9 cellular contexts compared by ENCODE assay signal in the genomic region with DNA sequence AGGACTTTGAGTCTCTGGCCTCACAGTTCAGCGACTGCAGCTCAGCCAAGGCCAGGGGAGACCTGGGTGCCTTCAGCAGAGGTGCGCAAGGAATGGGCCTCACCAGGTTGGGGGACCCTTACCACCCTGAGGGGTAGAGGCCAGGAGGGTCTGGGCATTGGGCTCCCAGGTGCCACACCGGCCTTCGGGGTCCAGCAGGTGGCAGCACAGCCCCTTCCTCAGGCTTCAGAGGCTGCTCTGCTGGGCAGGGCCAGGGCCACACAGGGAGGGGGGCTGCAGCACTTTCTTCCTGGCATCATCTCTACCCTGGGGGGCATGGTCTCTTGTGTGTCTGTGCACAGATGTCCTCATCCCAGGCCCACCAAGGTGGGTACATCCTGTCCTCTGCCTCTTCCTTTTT. TPM values are rescaled to one million over a fixed set of nuclear protein-coding genes. Genes with fewer than 3 reads are reported as not detected.
DNase-seq lines count a peak whose midpoint lies in the region; ATAC-seq, FAIRE-seq and TF ChIP-seq lines count a peak whose summit lies in the region.
"Had no signal": no experiment of that assay in that cellular context is flagged by ENCODE, and none has a peak within 500 bp of the region (broad histone marks: within the 10 kb centered on the region; RNA-seq: fewer than 3 reads in every experiment).

No MANE protein-coding gene starts in this region.

- H3K9ac ChIP-seq in OCI-LY1 (ENCODE audit: low read length) (no peak overlapping the region), K562 (ENCODE audit: insufficient read depth in 1 of 2, low read depth in 2 of 2, low read length in 2 of 2) (peak overlapping the region in 1 of 2 experiments; percentile 4; a peak in 1 of 4 replicates)

- TF ChIP-seq RAD21 in K562 (CRISPR knock-in tag; conservative IDR thresholded peaks at IDR 0.05 in 1 of 2, IDR thresholded peaks at IDR 0.05 in 1 of 2), result peak; percentile 25 to 56

- H3K9me2 ChIP-seq in OCI-LY1 (ENCODE audit: low read depth, low read length), result no peaks in the 10 kb centered on the region

- H3K4me1 Mint-ChIP-seq in nephron progenitor cell, result peaks cover 70% of the 10 kb centered on the region
- H3K4me1 Mint-ChIP-seq: activated B cell treated with CpG ODN at 0.5 μM for 24 hours had no signal

- BruUV-seq in K562 (replicated peaks; lab: Mats Ljungman, UMichigan), result no TSS peak

- CTCF ChIA-PET in GM10248 (lab: Yijun Ruan, JAX), result no interaction called here
- CTCF ChIA-PET in K562 (lab: Yijun Ruan, JAX; ENCODE audit: low intra/inter-chr PET ratio), result interaction anchor here (1.5 to 2.2 kb wide), 2 partner anchors 67 to 222 kb away, joined by 10 to 16 read pairs; no protein-coding TSS in a partner anchor

- H3K4me3 ChIP-seq in OCI-LY1 (ENCODE audit: low read depth, low read length, poor library complexity, severe bottlenecking), result no peak overlapping the region
- H3K4me3 ChIP-seq in K562, result no peak overlapping the region
- H3K4me3 ChIP-seq in heart left ventricle, result no peak overlapping the region

- FAIRE-seq in K562 (lab: Jason Lieb, UNC), result no peak

- no peaks in the 10 kb centered on the region for H3K9me3 Mint-ChIP-seq in nephron progenitor cell

- H3K4me2 ChIP-seq in OCI-LY1 (ENCODE audit: low read length) (no peak overlapping the region), K562 (ENCODE audit: insufficient read depth, low read length) (no peak overlapping the region)

- intact Hi-C loops in K562 (cut with micrococcal nuclease), result no loop called here
- intact Hi-C loops in heart left ventricle (cut with DNase I), result no loop called here

- DNase-seq in GM10248 (ENCODE audit: extremely low spot score), result no peak
- peak in 1 of 4 experiments; percentile 30 for DNase-seq in K562 (ENCODE audit: extremely low read depth in 1 of 4, low spot score in 3 of 4)
- peak; percentile 65 for DNase-seq in nephron progenitor cell
- no peak for DNase-seq in inferior parietal cortex (ENCODE audit: extremely low spot score)
- DNase-seq in DMS153 (lab: John Stamatoyannopoulos, UW), result no peak
- no peak for DNase-seq in heart left ventricle
- DNase-seq: activated B cell treated with CpG ODN at 0.5 μM for 24 hours had no signal

- H3K4me3 Mint-ChIP-seq in nephron progenitor cell, result no peak overlapping the region
- H3K4me3 Mint-ChIP-seq: activated B cell treated with CpG ODN at 0.5 μM for 24 hours had no signal

- no peaks in the 10 kb centered on the region for H3K27me3 ChIP-seq in OCI-LY1 (ENCODE audit: insufficient read depth, low read length)
- H3K27me3 ChIP-seq in K562 (ENCODE audit: control insufficient read depth in 2 of 2, insufficient read depth in 2 of 2, low read length in 2 of 2), result no peaks in the 10 kb centered on the region
- H3K27me3 ChIP-seq in heart left ventricle, result no peaks in the 10 kb centered on the region

- peak; percentile 73 for ATAC-seq in K562
- no peak for ATAC-seq in heart left ventricle
- ATAC-seq in HG02884 (IDR thresholded peaks at IDR 0.05; ENCODE audit: unreplicated experiment), result no peak

- H3K27me3 Mint-ChIP-seq in nephron progenitor cell (ENCODE audit: low read depth, poor library complexity), result peaks cover 3% of the 10 kb centered on the region
- H3K27me3 Mint-ChIP-seq: activated B cell treated with CpG ODN at 0.5 μM for 24 hours had no signal

- TF ChIP-seq POLR2A in K562 (conservative IDR thresholded peaks at IDR 0.05), result no peak
- TF ChIP-seq POLR2A in heart left ventricle (IDR thresholded peaks at IDR 0.05), result no peak

- H3K9me3 ChIP-seq in OCI-LY1 (ENCODE audit: low read length), result no peaks in the 10 kb centered on the region
- no peaks in the 10 kb centered on the region for H3K9me3 ChIP-seq in K562 (replicated peaks; ENCODE audit: control insufficient read depth, insufficient read depth, low read depth, low read length)
- H3K9me3 ChIP-seq in heart left ventricle, result peaks cover 0 to 10% (median 0%) of the 10 kb centered on the region in 12 donors

- TF ChIP-seq CTCF in GM10248 (IDR thresholded peaks at IDR 0.05; ENCODE audit: control extremely low read depth, extremely low read depth, low read depth, missing control alignments) (peak; percentile 38), OCI-LY1 (IDR thresholded peaks at IDR 0.05; ENCODE audit: low read length) (peak; percentile 39; the same call in 1 of the 2 replicates), K562 (IDR thresholded peaks at IDR 0.05 in 2 of 3, conservative IDR thresholded peaks at IDR 0.05 in 1 of 3; ENCODE audit: insufficient read depth in 2 of 3, low read depth in 1 of 3, low read length in 3 of 3) (peak; percentile 54 to 63 (median 59); a peak in 4 of 6 replicates), nephron progenitor cell (IDR thresholded peaks at IDR 0.05) (peak; percentile 61), heart left ventricle (IDR thresholded peaks at IDR 0.05) (peak in 5 of 12 donors; percentile 11 to 37 (median 22))

- H4K20me1 ChIP-seq in OCI-LY1 (ENCODE audit: insufficient read depth, low read length) (no peaks in the 10 kb centered on the region), K562 (replicated peaks; ENCODE audit: control insufficient read depth, insufficient read depth, low read length) (peaks cover 10% of the 10 kb centered on the region)

- no peaks in the 10 kb centered on the region for H3F3A ChIP-seq in OCI-LY1 (ENCODE audit: insufficient read depth, low read length)

- no peak overlapping the region for H3K27ac ChIP-seq in OCI-LY1 (ENCODE audit: low read depth, low read length, poor library complexity, severe bottlenecking)
- no peak overlapping the region for H3K27ac ChIP-seq in K562 (ENCODE audit: extremely low read depth, low read depth, low read length)
- no peak overlapping the region for H3K27ac ChIP-seq in heart left ventricle

- H3K9me1 ChIP-seq in K562 (ENCODE audit: control insufficient read depth, insufficient read depth, low read length), result peaks cover 7% of the 10 kb centered on the region

- 79% methylated on average over 4 of the region's 4 CpGs for WGBS in K562 (ENCODE audit: insufficient coverage, low coverage, missing lambda C conversion rate)
- 71 to 90% (median 78%) methylated on average over 2 to 4 of the region's 4 CpGs for WGBS in heart left ventricle, 4 donors

- H3K36me3 Mint-ChIP-seq in nephron progenitor cell (ENCODE audit: low read depth), result peaks cover 25% of the 10 kb centered on the region

- POLR2A ChIA-PET in GM10248 (lab: Yijun Ruan, JAX), result no interaction called here
- POLR2A ChIA-PET in K562 (lab: Yijun Ruan, JAX), result no interaction called here

- in situ Hi-C loops in K562 (cut with MboI), result no loop called here

- no peak for TF ChIP-seq EP300 in K562 (IDR thresholded peaks at IDR 0.05; ENCODE audit: low read length)

- no peak overlapping the region for H2AFZ ChIP-seq in OCI-LY1 (ENCODE audit: low read length)
- no peak overlapping the region for H2AFZ ChIP-seq in K562 (ENCODE audit: low read depth, low read length)

- H3K79me2 ChIP-seq in OCI-LY1 (ENCODE audit: insufficient read depth, low read length) (no peaks in the 10 kb centered on the region), K562 (ENCODE audit: control insufficient read depth, insufficient read depth, low read length) (no peaks in the 10 kb centered on the region; the same call in 2 of the 3 replicates)

- H3K36me3 ChIP-seq in OCI-LY1 (ENCODE audit: insufficient read depth, low read length) (peaks cover 56% of the 10 kb centered on the region), K562 (ENCODE audit: control insufficient read depth, insufficient read depth, low read length) (peaks cover 52% of the 10 kb centered on the region; the same call in 2 of the 3 replicates), heart left ventricle (peaks cover 3 to 62% (median 47%) of the 10 kb centered on the region in 9 donors)

- H3K4me1 ChIP-seq in OCI-LY1 (ENCODE audit: insufficient read depth, low read length, severe bottlenecking) (no peaks in the 10 kb centered on the region), K562 (replicated peaks in 1 of 2; ENCODE audit: control insufficient read depth in 2 of 2, insufficient read depth in 2 of 2, low read length in 2 of 2) (peaks cover 0 to 28% of the 10 kb centered on the region in 2 experiments; a peak in 3 of 5 replicates), heart left ventricle (peaks cover 0 to 13% (median 0%) of the 10 kb centered on the region in 12 donors)

- peak overlapping the region; percentile 69 for H3K27ac Mint-ChIP-seq in nephron progenitor cell
- H3K27ac Mint-ChIP-seq: activated B cell treated with CpG ODN at 0.5 μM for 24 hours had no signal

RNA-seq across cellular contexts. Expression of a gene that starts 12.9 kb away (rescaled TPM):
- total RNA-seq in K562 (2011; cell fraction: chromatin; rRNA removed; ENCODE audit: low replicate concordance), result 28.9 and 74.2 TPM in 2 replicates
- 53.7 and 55.2 TPM in 2 replicates for total RNA-seq in K562 (2011; cell fraction: nucleolus; rRNA removed)
- total RNA-seq in K562 (2011; cell fraction: nucleoplasm; rRNA removed), result 39.3 and 42.7 TPM in 2 replicates
- total RNA-seq in K562 (2014; rRNA removed) (178 and 240 TPM in 2 replicates), K562 (2014; rRNA removed; fragmentation: Illumina TruSeq; extraction: Trizol) (16.7 and 24.2 TPM in 2 replicates), K562 (2015; rRNA removed; fragmentation: Illumina TruSeq; extraction: Trizol) (55.8 and 60.9 TPM in 2 replicates), K562 (2021) (97.6 and 104 TPM in 2 replicates), heart left ventricle (100 to 1,000 TPM in 2 of 9 donors, 10 to 100 TPM in 7; 82.8 to 147 (median 93.1) TPM)
- polyA plus RNA-seq in K562 (2011; rRNA removed) (42.5 and 48.1 TPM in 2 replicates), K562 (2014; fragmentation: Illumina TruSeq; extraction: Trizol) (19.6 and 58.2 TPM in 2 replicates), K562 (2014; fragmentation: Nextera tagmentation; extraction: Ambion mirVana) (1 to 10 TPM; 1.6 to 4.1 TPM), K562 (2014; rRNA removed) (131 and 180 TPM in 2 replicates), heart left ventricle (100 to 1,000 TPM in 1 of 2 donors, 10 to 100 TPM in 1; 90.0 to 159 TPM)
- 72.1 and 158 TPM in 2 replicates for polyA plus RNA-seq in K562 (2011; cell fraction: cytosol; rRNA removed)
- 44.6 and 79.3 TPM in 2 replicates for polyA plus RNA-seq in K562 (2011; cell fraction: nucleus; rRNA removed)
- polyA plus RNA-seq in K562 (2012), result 74.0 and 77.2 TPM in 2 replicates
- polyA minus RNA-seq in K562 (2011; rRNA and poly(A)+ RNA removed), result 6.7 and 10.2 TPM in 2 replicates
- polyA minus RNA-seq in K562 (2011; cell fraction: cytosol; rRNA and poly(A)+ RNA removed), result 21.9 and 23.9 TPM in 2 replicates
- polyA minus RNA-seq in K562 (2011; cell fraction: nucleus; rRNA and poly(A)+ RNA removed), result 14.3 and 14.9 TPM in 2 replicates

RNA-seq across cellular contexts. Expression of a gene that starts 20.3 kb away (rescaled TPM):
- total RNA-seq in K562 (2011; cell fraction: chromatin; rRNA removed; ENCODE audit: low replicate concordance), result 39.7 and 67.9 TPM in 2 replicates
- total RNA-seq in K562 (2011; cell fraction: nucleolus; rRNA removed), result 97.9 and 112 TPM in 2 replicates
- total RNA-seq in K562 (2011; cell fraction: nucleoplasm; rRNA removed), result 87.5 and 111 TPM in 2 replicates
- total RNA-seq in K562 (2014; rRNA removed) (424 and 564 TPM in 2 replicates), K562 (2014; rRNA removed; fragmentation: Illumina TruSeq; extraction: Trizol) (465 and 492 TPM in 2 replicates), K562 (2015; rRNA removed; fragmentation: Illumina TruSeq; extraction: Trizol) (383 and 410 TPM in 2 replicates), K562 (2021) (489 and 520 TPM in 2 replicates), heart left ventricle (100 to 1,000 TPM; 460 to 843 (median 492) TPM)
- polyA plus RNA-seq in K562 (2011; rRNA removed) (833 and 989 TPM in 2 replicates), K562 (2014; fragmentation: Illumina TruSeq; extraction: Trizol) (602 and 613 TPM in 2 replicates), K562 (2014; fragmentation: Nextera tagmentation; extraction: Ambion mirVana) (1,000 to 10,000 TPM in 1 of 2 experiments, 100 to 1,000 TPM in 1; 995 to 1,140 TPM), K562 (2014; rRNA removed) (1,210 and 1,266 TPM in 2 replicates), heart left ventricle (1,000 to 10,000 TPM in 1 of 2 donors, 100 to 1,000 TPM in 1; 592 to 1,809 TPM)
- polyA plus RNA-seq in K562 (2011; cell fraction: cytosol; rRNA removed), result 727 and 1,456 TPM in 2 replicates
- polyA plus RNA-seq in K562 (2011; cell fraction: nucleus; rRNA removed), result 352 and 598 TPM in 2 replicates
- 383 and 1,143 TPM in 2 replicates for polyA plus RNA-seq in K562 (2012)
- polyA minus RNA-seq in K562 (2011; rRNA and poly(A)+ RNA removed), result 303 and 304 TPM in 2 replicates
- polyA minus RNA-seq in K562 (2011; cell fraction: cytosol; rRNA and poly(A)+ RNA removed), result 86.1 and 91.4 TPM in 2 replicates
- 33.3 and 49.1 TPM in 2 replicates for polyA minus RNA-seq in K562 (2011; cell fraction: nucleus; rRNA and poly(A)+ RNA removed)

RNA-seq across cellular contexts. Expression of a gene that starts 29.2 kb away (rescaled TPM):
- total RNA-seq in K562 (2011; cell fraction: chromatin; rRNA removed; ENCODE audit: low replicate concordance), result 51.6 and 99.0 TPM in 2 replicates
- total RNA-seq in K562 (2011; cell fraction: nucleolus; rRNA removed), result 82.6 and 111 TPM in 2 replicates
- total RNA-seq in K562 (2011; cell fraction: nucleoplasm; rRNA removed), result 71.9 and 76.0 TPM in 2 replicates
- total RNA-seq in K562 (2014; rRNA removed) (28.4 and 36.6 TPM in 2 replicates), K562 (2014; rRNA removed; fragmentation: Illumina TruSeq; extraction: Trizol) (11.8 and 12.8 TPM in 2 replicates), K562 (2015; rRNA removed; fragmentation: Illumina TruSeq; extraction: Trizol) (20.0 and 20.1 TPM in 2 replicates), K562 (2021) (37.1 and 37.7 TPM in 2 replicates), heart left ventricle (10 to 100 TPM in 8 of 9 donors, 1 to 10 TPM in 1; 9.8 to 17.6 (median 12.2) TPM)
- polyA plus RNA-seq in K562 (2011; rRNA removed) (27.1 and 34.2 TPM in 2 replicates), K562 (2014; fragmentation: Illumina TruSeq; extraction: Trizol) (26.5 and 37.4 TPM in 2 replicates), K562 (2014; fragmentation: Nextera tagmentation; extraction: Ambion mirVana) (1 to 10 TPM; 2.7 to 3.9 TPM), K562 (2014; rRNA removed) (39.8 and 40.5 TPM in 2 replicates), heart left ventricle (10 to 100 TPM; 11.2 to 14.5 TPM)
- 35.0 and 92.1 TPM in 2 replicates for polyA plus RNA-seq in K562 (2011; cell fraction: cytosol; rRNA removed)
- polyA plus RNA-seq in K562 (2011; cell fraction: nucleus; rRNA removed), result 50.1 and 90.2 TPM in 2 replicates
- polyA plus RNA-seq in K562 (2012), result 28.2 and 35.5 TPM in 2 replicates
- 9.5 and 11.8 TPM in 2 replicates for polyA minus RNA-seq in K562 (2011; rRNA and poly(A)+ RNA removed)
- polyA minus RNA-seq in K562 (2011; cell fraction: cytosol; rRNA and poly(A)+ RNA removed), result 18.6 and 19.3 TPM in 2 replicates
- polyA minus RNA-seq in K562 (2011; cell fraction: nucleus; rRNA and poly(A)+ RNA removed), result 32.0 and 33.4 TPM in 2 replicates
